In genomic region chr3:184373422-184373821, GRCh38 we compare ENCODE assay signal across 22 cellular contexts. TPM values are rescaled to one million over a fixed set of nuclear protein-coding genes. Genes with fewer than 3 reads are reported as not detected.
DNase-seq lines count a peak whose midpoint lies in the region; ATAC-seq and TF ChIP-seq lines count a peak whose summit lies in the region.
"Had no signal": no experiment of that assay in that cellular context is flagged by ENCODE, and none has a peak within 500 bp of the region (broad histone marks: within the 10 kb centered on the region; RNA-seq: fewer than 3 reads in every experiment).

No MANE protein-coding gene starts in this region.

- H3K4me3 Mint-ChIP-seq in type B pancreatic cell: no peak overlapping the region
- H3K4me3 Mint-ChIP-seq: activated CD8-positive, alpha-beta T cell treated with anti-CD3 and anti-CD28 coated beads, Interleukin-2, amount 10 ng/mL, durations not matched to agents 7 days and 5 days; activated T-cell treated with anti-CD3 and anti-CD28 coated beads, Interleukin-2, amount 50 U/mL, for 4 hours; CD8-positive, alpha-beta memory T cell; dendritic cell treated with granulocyte-macrophage colony-stimulating factor and Interleukin-4, amounts not matched to agents 40 ng/mL and 50 ng/mL, for 4 days; nephron progenitor cell had no signal

- DNase-seq in EH (ENCODE audit: low read depth) (peak; percentile 57), NCI-H226 (peak; percentile 24), fibroblast of peridontal ligament (ENCODE audit: extremely low read depth) (peak; percentile 45), omental fat pad (ENCODE audit: low spot score) (no peak), NCI-H82 treated with DMSO at 0.1 percent for 48 hours (lab: John Stamatoyannopoulos, UW; ENCODE audit: unreplicated experiment) (no peak), NCI-H2171 treated with DMSO at 0.1 percent for 48 hours (lab: John Stamatoyannopoulos, UW) (no peak), type B pancreatic cell (ENCODE audit: extremely low spot score, unreplicated experiment) (no peak), cerebellar cortex (ENCODE audit: low spot score) (no peak)
- DNase-seq: activated CD8-positive, alpha-beta T cell treated with anti-CD3 and anti-CD28 coated beads, Interleukin-2, amount 10 ng/mL, durations not matched to agents 7 days and 5 days; activated naive CD4-positive, alpha-beta T cell treated with anti-CD3 and anti-CD28 coated beads, Interleukin-2, amount 50 U/mL, for 16 hours; activated T-cell treated with anti-CD3 and anti-CD28 coated beads, Interleukin-2, amount 50 U/mL, for 4 hours; CD8-positive, alpha-beta memory T cell; foreskin melanocyte; kidney glomerular epithelial cell; NCI-H1092; NCI-H2107; NCI-H69; nephron progenitor cell; spleen had no signal

- peaks cover 18% of the 10 kb centered on the region for H3K36me3 Mint-ChIP-seq in type B pancreatic cell

- TF ChIP-seq CTCF in omental fat pad (IDR thresholded peaks at IDR 0.05) (no peak), type B pancreatic cell (conservative IDR thresholded peaks at IDR 0.05) (no peak)

- no peaks in the 10 kb centered on the region for H3K9me3 Mint-ChIP-seq in type B pancreatic cell
- H3K9me3 Mint-ChIP-seq: activated T-cell treated with anti-CD3 and anti-CD28 coated beads, Interleukin-2, amount 50 U/mL, for 4 hours; CD8-positive, alpha-beta memory T cell; dendritic cell treated with granulocyte-macrophage colony-stimulating factor and Interleukin-4, amounts not matched to agents 40 ng/mL and 50 ng/mL, for 4 days; nephron progenitor cell had no signal

- H3K4me1 Mint-ChIP-seq in type B pancreatic cell (ENCODE audit: unreplicated experiment): peaks cover 31% of the 10 kb centered on the region

- peak; percentile 79 for ATAC-seq in omental fat pad (ENCODE audit: low FRiP score)
- ATAC-seq: activated CD8-positive, alpha-beta T cell treated with anti-CD3 and anti-CD28 coated beads, Interleukin-2, amount 10 ng/mL, durations not matched to agents 7 days and 5 days; activated T-cell treated with anti-CD3 and anti-CD28 coated beads, Interleukin-2, amount 50 U/mL, for 4 hours had no signal

- no peak overlapping the region for H3K27ac Mint-ChIP-seq in type B pancreatic cell
- H3K27ac Mint-ChIP-seq: activated CD8-positive, alpha-beta T cell treated with anti-CD3 and anti-CD28 coated beads, Interleukin-2, amount 10 ng/mL, durations not matched to agents 7 days and 5 days; CD8-positive, alpha-beta memory T cell; dendritic cell treated with granulocyte-macrophage colony-stimulating factor and Interleukin-4, amounts not matched to agents 40 ng/mL and 50 ng/mL, for 4 days; nephron progenitor cell had no signal

- peaks cover 24% of the 10 kb centered on the region for H3K27me3 Mint-ChIP-seq in type B pancreatic cell

RNA-seq across cellular contexts. Expression of gene THPO, which starts 4.6 kb away (rescaled TPM):
- 1 to 10 TPM in 1 of 4 donors, under 1 TPM in 3; 0.36 to 1.3 (median 0.94) TPM for total RNA-seq in omental fat pad
- 0.41 and 0.52 TPM in 2 replicates for total RNA-seq in type B pancreatic cell (ENCODE audit: low replicate concordance)
- total RNA-seq: activated CD8-positive, alpha-beta T cell treated with anti-CD3 and anti-CD28 coated beads, Interleukin-2, amount 10 ng/mL, durations not matched to agents 7 days and 5 days; activated T-cell treated with anti-CD3 and anti-CD28 coated beads, Interleukin-2, amount 50 U/mL, for 4 hours; CD8-positive, alpha-beta memory T cell; HT1080; T-helper 2 cell treated with Interferon-gamma antibody and Interleukin-4, amounts not matched to agents 100 ng/mL and 5 ng/mL, for 36 hours had no signal

RNA-seq across cellular contexts. Expression of gene CHRD, which starts 6.4 kb away (rescaled TPM):
- total RNA-seq in omental fat pad: 10 to 100 TPM in 1 of 4 donors, 1 to 10 TPM in 3; 5.8 to 12.2 (median 9.2) TPM
- 6.4 and 35.5 TPM in 2 replicates for total RNA-seq in type B pancreatic cell (ENCODE audit: low replicate concordance)
- total RNA-seq: activated CD8-positive, alpha-beta T cell treated with anti-CD3 and anti-CD28 coated beads, Interleukin-2, amount 10 ng/mL, durations not matched to agents 7 days and 5 days; T-helper 2 cell treated with Interferon-gamma antibody and Interleukin-4, amounts not matched to agents 100 ng/mL and 5 ng/mL, for 36 hours had no signal

RNA-seq across cellular contexts. Expression of gene POLR2H, which starts 11.9 kb away (rescaled TPM):
- 100 to 1,000 TPM in 1 of 4 donors, 10 to 100 TPM in 3; 63.9 to 110 (median 89.3) TPM for total RNA-seq in omental fat pad
- 87.8 and 90.5 TPM in 2 replicates for total RNA-seq in type B pancreatic cell (ENCODE audit: low replicate concordance)

RNA-seq across cellular contexts. Expression of gene CLCN2, which starts 12.0 kb away (rescaled TPM):
- total RNA-seq in omental fat pad: 1 to 10 TPM; 2.1 to 8.4 (median 3.8) TPM
- total RNA-seq in type B pancreatic cell (ENCODE audit: low replicate concordance): 10.8 and 24.9 TPM in 2 replicates

RNA-seq across cellular contexts. Expression of gene FAM131A, which starts 36.0 kb away (rescaled TPM):
- total RNA-seq in omental fat pad (10 to 100 TPM; 19.1 to 30.8 (median 25.9) TPM), type B pancreatic cell (ENCODE audit: low replicate concordance) (13.2 and 18.3 TPM in 2 replicates)

Comparison
In these comparisons a context has a peak if more than half of its experiments do, and no peak if none do; other contexts are left out.
1. DNase-seq: peak in EH (single experiment), NCI-H226 (single experiment) and fibroblast of peridontal ligament (single experiment); none in omental fat pad (single experiment), NCI-H82 treated with DMSO at 0.1 percent for 48 hours (single experiment), NCI-H2171 treated with DMSO at 0.1 percent for 48 hours (single experiment), type B pancreatic cell (single experiment) and cerebellar cortex (single experiment).